ENCODE assay signal across 13 cellular contexts in genomic region chr11:95442531-95443050, GRCh38.
"Had no signal": no experiment of that assay in that cellular context is flagged by ENCODE, and none has a peak within 500 bp of the region (broad histone marks: within the 10 kb centered on the region; RNA-seq: fewer than 3 reads in every experiment).

No MANE protein-coding gene starts in this region.

- H3K9me3 ChIP-seq: right atrium auricular region had no signal

- ATAC-seq: heart left ventricle had no signal

- H3K27me3 ChIP-seq: dorsolateral prefrontal cortex, heart left ventricle, right atrium auricular region, sigmoid colon had no signal

- DNase-seq: dorsolateral prefrontal cortex; effector CD8-positive, alpha-beta T cell; heart left ventricle; hippocampal formation; kidney glomerular epithelial cell; naive thymus-derived CD4-positive, alpha-beta T cell; nephron progenitor cell; sigmoid colon; stimulated activated CD4-positive, alpha-beta T cell treated with anti-CD3 and anti-CD28 coated beads, Interleukin-12 subunit alpha, Interleukin-12 subunit beta, amount 100 ng/mL, for 4 hours; stimulated activated naive CD4-positive, alpha-beta T cell; trophoblast cell had no signal

- H3K36me3 ChIP-seq: heart left ventricle, right atrium auricular region, sigmoid colon had no signal

- H3K4me1 ChIP-seq: sigmoid colon had no signal

- H3K27ac ChIP-seq: coronary artery, heart left ventricle, right atrium auricular region, sigmoid colon had no signal

- H3K4me3 ChIP-seq: coronary artery, dorsolateral prefrontal cortex, heart left ventricle, right atrium auricular region, sigmoid colon had no signal
